8 cellular contexts compared by ENCODE assay signal in genomic region chr5:180860887-180861822, GRCh38. TPM values are rescaled to one million over a fixed set of nuclear protein-coding genes. Genes with fewer than 3 reads are reported as not detected.
A peak's percentile ranks its signal among the peaks of the same experiment; 100 is the strongest.
DNase-seq lines count a peak whose midpoint lies in the region; ATAC-seq, FAIRE-seq and TF ChIP-seq lines count a peak whose summit lies in the region.

Gene ZFP62 (minus strand): TSS chr5:180861276. CDS start chr5:180861219, 57 bp downstream.

- ATAC-seq in GM21515 (IDR thresholded peaks at IDR 0.05; ENCODE audit: unreplicated experiment) = peak; percentile 88

- H3K4me1 ChIP-seq in HUES64 (ENCODE audit: insufficient read depth, low read length) (peaks cover 16% of the 10 kb centered on the region), OCI-LY3 (ENCODE audit: low read length) (peaks cover 10% of the 10 kb centered on the region), mononuclear cell (ENCODE audit: insufficient read depth, low read length) (peaks cover 13% of the 10 kb centered on the region)

- H3K79me2 ChIP-seq in OCI-LY3 (ENCODE audit: low read length) = peaks cover 13% of the 10 kb centered on the region

- no peak for TF ChIP-seq CTCF in D721Med (IDR thresholded peaks at IDR 0.05; ENCODE audit: insufficient read depth, missing control alignments)
- TF ChIP-seq CTCF in OCI-LY3 (IDR thresholded peaks at IDR 0.05; ENCODE audit: low read depth, low read length) = no peak

- no peaks in the 10 kb centered on the region for H4K20me1 ChIP-seq in OCI-LY3 (ENCODE audit: insufficient read depth, low read length)

- H3K36me3 ChIP-seq in HUES64 (ENCODE audit: insufficient read depth, low read length) (peaks cover 5% of the 10 kb centered on the region), OCI-LY3 (replicated peaks; ENCODE audit: low read depth, low read length) (peaks cover 7% of the 10 kb centered on the region)

- no peaks in the 10 kb centered on the region for H3K27me3 ChIP-seq in HUES64 (ENCODE audit: insufficient read depth, low read length)
- H3K27me3 ChIP-seq in OCI-LY3 (ENCODE audit: low read depth, low read length) = no peaks in the 10 kb centered on the region
- H3K27me3 ChIP-seq in mononuclear cell (ENCODE audit: insufficient read depth, low read length) = no peaks in the 10 kb centered on the region

- H3K4me3 ChIP-seq in HUES64 (ENCODE audit: low read length) (peak within 1 kb of the TSS; percentile 96), OCI-LY3 (ENCODE audit: low read length) (peak within 1 kb of the TSS; percentile 81), mononuclear cell (ENCODE audit: low read length) (peak within 1 kb of the TSS; percentile 83)

- DNase-seq in D721Med (ENCODE audit: insufficient read length, low spot score) (peak; percentile 71), epidermal melanocyte (ENCODE audit: insufficient read length, low spot score) (peak; percentile 63)
- peak; percentile 93 for DNase-seq in activated CD8-positive, alpha-beta memory T cell treated with anti-CD3 and anti-CD28 coated beads, Interleukin-2, amount 50 U/mL, for 48 hours
- DNase-seq in stimulated activated CD8-positive, alpha-beta memory T cell treated with anti-CD3 and anti-CD28 coated beads, Interleukin-2, amount 100 ng/mL, for 48 hours (ENCODE audit: low read depth in 2 of 2) = peak; percentile 81 to 82

- H2AFZ ChIP-seq in OCI-LY3 (ENCODE audit: low read depth, low read length) = peak within 1 kb of the TSS; percentile 72

- no peak for FAIRE-seq in D721Med (lab: Jason Lieb, UNC)

- H3K27ac ChIP-seq in HUES64 (ENCODE audit: low read depth, low read length) (peak within 1 kb of the TSS; percentile 86), OCI-LY3 (ENCODE audit: low read length) (peak within 1 kb of the TSS; percentile 75)

- WGBS in HUES64 = under 1% methylated on average over 84 of the region's 84 CpGs

- H3K9ac ChIP-seq in HUES64 (ENCODE audit: low read depth, low read length) = peak within 1 kb of the TSS; percentile 92
- peak within 1 kb of the TSS; percentile 84 for H3K9ac ChIP-seq in OCI-LY3 (ENCODE audit: low read length)

- H3K4me2 ChIP-seq in OCI-LY3 (ENCODE audit: low read length) = peak within 1 kb of the TSS; percentile 64

- H3K9me3 ChIP-seq in HUES64 (ENCODE audit: insufficient read depth, low read depth, low read length) = no peaks in the 10 kb centered on the region
- H3K9me3 ChIP-seq in OCI-LY3 (ENCODE audit: insufficient read depth, low read length) = no peaks in the 10 kb centered on the region
- H3K9me3 ChIP-seq in mononuclear cell (ENCODE audit: low read depth, low read length) = no peaks in the 10 kb centered on the region

RNA-seq across cellular contexts. Expression of gene ZFP62, which starts in this region (rescaled TPM):
- polyA plus RNA-seq in HUES64 (2013, experiment 1 of 2) = 16.7 TPM
- 25.7 TPM for polyA plus RNA-seq in HUES64 (2013, experiment 2 of 2)
- 9.4 TPM for total RNA-seq in mononuclear cell

Comparison
In these comparisons a context has a peak if more than half of its experiments do, and no peak if none do; other contexts are left out.
1. Peak in every context shown above with its lines: DNase-seq, ATAC-seq, H3K4me3 ChIP-seq and H3K27ac ChIP-seq.